23 cellular contexts compared by ENCODE assay signal in the genomic region with DNA sequence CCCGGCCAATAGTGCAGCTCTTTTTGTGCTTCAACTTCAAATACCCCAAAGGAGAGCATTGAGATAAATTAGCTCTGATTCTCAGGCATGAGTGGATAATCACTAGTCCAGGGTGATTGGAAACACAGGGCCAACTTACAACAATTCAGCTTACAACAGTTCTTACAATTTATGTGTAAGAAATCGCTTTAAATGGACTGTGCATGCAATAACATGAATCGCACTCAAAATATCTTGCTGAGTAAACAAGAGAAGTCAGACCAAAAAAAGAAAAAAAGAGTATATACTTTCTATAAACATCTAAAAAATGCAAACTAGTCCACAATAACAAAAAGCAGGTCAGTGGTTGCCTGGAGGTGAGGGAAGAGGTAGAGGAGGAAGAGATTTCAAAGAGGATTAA.
"Had no signal": no experiment of that assay in that cellular context is flagged by ENCODE, and none has a peak within 500 bp of the region (broad histone marks: within the 10 kb centered on the region; RNA-seq: fewer than 3 reads in every experiment).

No MANE protein-coding gene starts in this region.

- DNase-seq: cortex of kidney; effector memory CD4-positive, alpha-beta T cell; foreskin fibroblast; immature natural killer cell; kidney; left colon; left ventricle myocardium superior; naive thymus-derived CD4-positive, alpha-beta T cell; nephron progenitor cell; retina; stimulated activated CD4-positive, alpha-beta T cell treated with anti-CD3 and anti-CD28 coated beads, Interleukin-2, amount 100 ng/mL, for 24 hours; stimulated activated CD4-positive, alpha-beta T cell treated with anti-CD3 and anti-CD28 coated beads, Interleukin-4, amount 100 ng/mL, for 4 hours; stimulated activated naive B cell treated with anti-CD40 and anti-IgM and Interleukin-4, amounts not matched to agents 10 μg/mL and 1 μg/mL and 100 μg/mL, for 72 hours; stomach; substantia nigra; trophoblast cell had no signal

- H3K36me3 ChIP-seq: gastroesophageal sphincter, prostate gland, spleen, stomach had no signal

- ATAC-seq: esophagus mucosa; gastroesophageal sphincter; left colon; left ventricle myocardium superior; naive thymus-derived CD4-positive, alpha-beta T cell; sciatic nerve; stimulated activated naive B cell treated with anti-CD40 and anti-IgM and Interleukin-4, amounts not matched to agents 10 μg/mL and 1 μg/mL and 100 μg/mL, for 72 hours had no signal

- H3K4me3 ChIP-seq: gastroesophageal sphincter, prostate gland, spleen, stomach had no signal

- H3K79me2 ChIP-seq: parathyroid adenoma had no signal

- H3K9ac ChIP-seq: parathyroid adenoma had no signal

- H3K27ac ChIP-seq: gastroesophageal sphincter, parathyroid adenoma, prostate gland, spleen, stomach had no signal

- FAIRE-seq: endometrium, kidney had no signal

- H2AFZ ChIP-seq: parathyroid adenoma had no signal

- H3K4me1 ChIP-seq: gastroesophageal sphincter, parathyroid adenoma, prostate gland, spleen, stomach had no signal

- H3K27me3 ChIP-seq: gastroesophageal sphincter, spleen, stomach had no signal

- H3K9me3 ChIP-seq: prostate gland had no signal
